Comparison of ENCODE assay signal across 13 cellular contexts in the genomic region with DNA sequence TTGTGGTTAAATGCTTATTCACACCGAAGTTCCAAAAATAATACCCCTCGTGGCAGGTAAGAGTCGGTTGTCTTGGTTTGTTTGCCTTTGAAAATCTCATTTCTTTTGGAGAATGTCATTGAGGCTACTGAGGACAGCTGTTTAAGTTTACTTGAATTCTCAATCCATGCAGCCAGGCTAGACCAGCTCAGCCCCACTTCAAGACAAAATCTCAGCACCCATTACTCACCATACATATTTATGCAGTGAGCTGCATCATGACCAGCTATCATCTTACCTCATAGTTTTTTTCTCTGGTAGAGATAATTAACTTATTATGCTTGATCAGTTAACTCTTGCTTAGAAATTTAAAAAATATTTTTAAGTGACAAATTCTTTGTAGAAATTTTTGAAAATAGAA.
A peak's percentile ranks its signal among the peaks of the same experiment; 100 is the strongest.
DNase-seq lines count a peak whose midpoint lies in the region; ATAC-seq and TF ChIP-seq lines count a peak whose summit lies in the region.
"Had no signal": no experiment of that assay in that cellular context is flagged by ENCODE, and none has a peak within 500 bp of the region (broad histone marks: within the 10 kb centered on the region; RNA-seq: fewer than 3 reads in every experiment).

No MANE protein-coding gene starts in this region.

- CTCF ChIA-PET in AG04449 (lab: Yijun Ruan, JAX), result interaction anchor here (0.9 to 7.6 kb wide), 2 partner anchors 12 to 47 kb away, joined by 3 to 53 read pairs; a partner anchor contains a TSS

- DNase-seq in AG04449 (ENCODE audit: low read depth, low spot score) (peak; percentile 55), HCEC 1CT (peak; percentile 79), adipocyte (ENCODE audit: low read depth) (peak; percentile 65), foreskin fibroblast (peak; percentile 74 to 89), DMS153 (lab: John Stamatoyannopoulos, UW) (no peak), NCI-H1105 treated with DMSO at 0.1 percent for 48 hours (lab: John Stamatoyannopoulos, UW) (no peak), anterior cingulate cortex (lab: John Stamatoyannopoulos, UW) (no peak)
- DNase-seq: activated naive CD4-positive, alpha-beta T cell treated with Interleukin-2 at 50 U/mL for 16 hours; erythroblast; pancreas had no signal

- no peaks in the 10 kb centered on the region for H3K27me3 ChIP-seq in adipocyte (replicated peaks; ENCODE audit: control insufficient read depth, insufficient read depth, low read length)
- H3K27me3 ChIP-seq: pancreas had no signal

- no peak for TF ChIP-seq CTCF in AG04449 (IDR thresholded peaks at IDR 0.05; ENCODE audit: insufficient read depth, low read length, missing control alignments)
- TF ChIP-seq CTCF in foreskin fibroblast (IDR thresholded peaks at IDR 0.05; ENCODE audit: low read depth, low read length), result no peak

- no peaks in the 10 kb centered on the region for H3K9me3 ChIP-seq in adipocyte (ENCODE audit: control insufficient read depth, low read length)
- H3K9me3 ChIP-seq: pancreas, thoracic aorta had no signal

- POLR2A ChIA-PET in AG04449 (lab: Yijun Ruan, JAX), result interaction anchor here (0.6 to 1.4 kb wide), 2 partner anchors 17 to 46 kb away, joined by 3 to 5 read pairs; a partner anchor contains a TSS

- ATAC-seq in GM19397 (IDR thresholded peaks at IDR 0.05; ENCODE audit: unreplicated experiment), result no peak
- ATAC-seq: GM12878, pancreas had no signal

- H3K9ac ChIP-seq in adipocyte (ENCODE audit: low read length), result no peak overlapping the region

- H3K4me3 ChIP-seq in AG04449 (ENCODE audit: low read depth, low read length) (no peak overlapping the region), adipocyte (ENCODE audit: low read length) (no peak overlapping the region), foreskin fibroblast (ENCODE audit: low read depth in 1 of 2, low read length in 2 of 2) (no peak overlapping the region)
- H3K4me3 ChIP-seq: GM12878, pancreas, thoracic aorta had no signal

- peaks cover 19% of the 10 kb centered on the region for H3K4me1 ChIP-seq in adipocyte (ENCODE audit: control insufficient read depth, insufficient read depth, low read length)
- H3K4me1 ChIP-seq: pancreas had no signal

- H3K36me3 ChIP-seq in adipocyte (ENCODE audit: control insufficient read depth, insufficient read depth, low read length, severe bottlenecking), result peaks cover 23% of the 10 kb centered on the region
- H3K36me3 ChIP-seq: pancreas, thoracic aorta had no signal

Comparison
In these comparisons a context has a peak if more than half of its experiments do, and no peak if none do; other contexts are left out.
1. DNase-seq: peak in AG04449 (single experiment), HCEC 1CT (single experiment), adipocyte (single experiment) and foreskin fibroblast (2 of 2); none in DMS153 (single experiment), NCI-H1105 treated with DMSO at 0.1 percent for 48 hours (single experiment) and anterior cingulate cortex (0 of 58).